12 cellular contexts compared by ENCODE assay signal in genomic region chr10:91103384-91104184, GRCh38.
DNase-seq lines count a peak whose midpoint lies in the region; ATAC-seq and TF ChIP-seq lines count a peak whose summit lies in the region.
"Had no signal": no experiment of that assay in that cellular context is flagged by ENCODE, and none has a peak within 500 bp of the region (broad histone marks: within the 10 kb centered on the region; RNA-seq: fewer than 3 reads in every experiment).

No MANE protein-coding gene starts in this region.

- peaks cover under 1% of the 10 kb centered on the region for H3K36me3 Mint-ChIP-seq in WTC11
- H3K36me3 Mint-ChIP-seq in activated T-helper 2 cell treated with anti-CD3 and anti-CD28 coated beads, Interferon-gamma antibody, Interleukin-2, Interleukin-4, amounts not matched to agents 10 μg/mL and 5 μg/mL and 100 μg/mL, durations not matched to agents 14 hours and 24 hours and 36 hours (ENCODE audit: low read depth) = no peaks in the 10 kb centered on the region

- H3K4me3 ChIP-seq in right cardiac atrium (ENCODE audit: low read length) = no peak overlapping the region
- H3K4me3 ChIP-seq in left ventricle myocardium inferior = no peak overlapping the region
- no peak overlapping the region for H3K4me3 ChIP-seq in HAP-1
- H3K4me3 ChIP-seq: heart left ventricle, upper lobe of left lung had no signal

- H3K9me3 Mint-ChIP-seq in WTC11 = peaks cover 31% of the 10 kb centered on the region
- H3K9me3 Mint-ChIP-seq in activated T-helper 2 cell treated with anti-CD3 and anti-CD28 coated beads, Interferon-gamma antibody, Interleukin-2, Interleukin-4, amounts not matched to agents 10 μg/mL and 5 μg/mL and 100 μg/mL, durations not matched to agents 14 hours and 24 hours and 36 hours = peaks cover 5% of the 10 kb centered on the region

- H3K27ac ChIP-seq in right cardiac atrium (ENCODE audit: low read length) (no peak overlapping the region), left ventricle myocardium inferior (replicated peaks) (no peak overlapping the region)
- H3K27ac ChIP-seq: heart left ventricle, upper lobe of left lung had no signal

- H3K27me3 Mint-ChIP-seq in WTC11 (ENCODE audit: low read depth) = no peaks in the 10 kb centered on the region; the same call in 1 of the 2 replicates
- peaks cover 4% of the 10 kb centered on the region for H3K27me3 Mint-ChIP-seq in activated T-helper 2 cell treated with anti-CD3 and anti-CD28 coated beads, Interferon-gamma antibody, Interleukin-2, Interleukin-4, amounts not matched to agents 10 μg/mL and 5 μg/mL and 100 μg/mL, durations not matched to agents 14 hours and 24 hours and 36 hours (ENCODE audit: low read depth)

- intact Hi-C loops in right cardiac atrium (cut with DNase I) = no loop called here
- intact Hi-C loops in left ventricle myocardium inferior (cut with micrococcal nuclease) = no loop called here
- intact Hi-C loops in activated T-helper 2 cell treated with anti-CD3 and anti-CD28 coated beads, Interferon-gamma antibody, Interleukin-2, Interleukin-4, amounts not matched to agents 10 μg/mL and 5 μg/mL and 100 μg/mL, durations not matched to agents 14 hours and 24 hours and 36 hours (cut with micrococcal nuclease) = no loop called here

- H3K4me1 ChIP-seq in right cardiac atrium (ENCODE audit: control insufficient read depth, insufficient read depth, low read length) = no peaks in the 10 kb centered on the region
- peaks cover 14% of the 10 kb centered on the region for H3K4me1 ChIP-seq in left ventricle myocardium inferior
- no peaks in the 10 kb centered on the region for H3K4me1 ChIP-seq in HAP-1
- H3K4me1 ChIP-seq: upper lobe of left lung had no signal

- TF ChIP-seq CTCF in left ventricle myocardium inferior (IDR thresholded peaks at IDR 0.05; ENCODE audit: borderline replicate concordance) = no peak
- TF ChIP-seq CTCF in WTC11 (IDR thresholded peaks at IDR 0.05) = no peak

- peaks cover 7% of the 10 kb centered on the region; the same call in 1 of the 2 replicates for H3K4me1 Mint-ChIP-seq in WTC11
- no peaks in the 10 kb centered on the region for H3K4me1 Mint-ChIP-seq in activated T-helper 2 cell treated with anti-CD3 and anti-CD28 coated beads, Interferon-gamma antibody, Interleukin-2, Interleukin-4, amounts not matched to agents 10 μg/mL and 5 μg/mL and 100 μg/mL, durations not matched to agents 14 hours and 24 hours and 36 hours (ENCODE audit: low read depth)

- H3K9me3 ChIP-seq in right cardiac atrium (ENCODE audit: control insufficient read depth, low read length) = no peaks in the 10 kb centered on the region
- H3K9me3 ChIP-seq in left ventricle myocardium inferior (replicated peaks) = peaks cover 6% of the 10 kb centered on the region
- H3K9me3 ChIP-seq in HAP-1 = peaks cover 6% of the 10 kb centered on the region; the same call in 1 of the 2 replicates
- H3K9me3 ChIP-seq: upper lobe of left lung had no signal

- no peak for DNase-seq in right cardiac atrium
- no peak for DNase-seq in left ventricle myocardium inferior
- DNase-seq in WTC11 (ENCODE audit: low spot score) = no peak
- DNase-seq in HK-2 (ENCODE audit: unreplicated experiment) = no peak
- DNase-seq in HAP-1 (ENCODE audit: low spot score in 2 of 2) = no peak
- no peak for DNase-seq in activated T-helper 2 cell treated with anti-CD3 and anti-CD28 coated beads, Interferon-gamma antibody, Interleukin-2, Interleukin-4, amounts not matched to agents 10 μg/mL and 5 μg/mL and 100 μg/mL, durations not matched to agents 14 hours and 24 hours and 36 hours (ENCODE audit: low spot score)
- DNase-seq in GF-D8 (lab: John Stamatoyannopoulos, UW) = no peak
- DNase-seq: activated T-cell treated with anti-CD3 and anti-CD28 coated beads, Interleukin-2, amount 50 U/mL, for 1 hour; stimulated activated CD4-positive, alpha-beta T cell treated with anti-CD3 and anti-CD28 coated beads, Interleukin-4, amount 100 ng/mL, for 24 hours had no signal

- no peaks in the 10 kb centered on the region for H3K36me3 ChIP-seq in left ventricle myocardium inferior
- no peaks in the 10 kb centered on the region for H3K36me3 ChIP-seq in HAP-1 (replicated peaks)
- H3K36me3 ChIP-seq: heart left ventricle, upper lobe of left lung had no signal

- H3K27me3 ChIP-seq in right cardiac atrium (ENCODE audit: control insufficient read depth, insufficient read depth) (no peaks in the 10 kb centered on the region), left ventricle myocardium inferior (ENCODE audit: low read depth) (no peaks in the 10 kb centered on the region), HAP-1 (ENCODE audit: low read depth) (no peaks in the 10 kb centered on the region)
- H3K27me3 ChIP-seq: heart left ventricle, upper lobe of left lung had no signal

- in situ Hi-C loops in HAP-1 (cut with MboI; ENCODE audit: low sequenced_read_pairs) = no loop called here

- POLR2A ChIA-PET in WTC11 (lab: Charles Lee) = no interaction called here

- no peak overlapping the region for H3K4me3 Mint-ChIP-seq in WTC11
- no peak overlapping the region for H3K4me3 Mint-ChIP-seq in activated T-helper 2 cell treated with anti-CD3 and anti-CD28 coated beads, Interferon-gamma antibody, Interleukin-2, Interleukin-4, amounts not matched to agents 10 μg/mL and 5 μg/mL and 100 μg/mL, durations not matched to agents 14 hours and 24 hours and 36 hours (ENCODE audit: low read depth)

- ATAC-seq in right cardiac atrium (peak; percentile 40 to 83), HG03103 (IDR thresholded peaks at IDR 0.05; ENCODE audit: low read depth, unreplicated experiment) (peak; percentile 72), WTC11 (peak; percentile 47)

- no peak overlapping the region for H3K27ac Mint-ChIP-seq in WTC11
- H3K27ac Mint-ChIP-seq in activated T-helper 2 cell treated with anti-CD3 and anti-CD28 coated beads, Interferon-gamma antibody, Interleukin-2, Interleukin-4, amounts not matched to agents 10 μg/mL and 5 μg/mL and 100 μg/mL, durations not matched to agents 14 hours and 24 hours and 36 hours = no peak overlapping the region

- WGBS in right cardiac atrium = 41% methylated on average over 5 of the region's 5 CpGs

- CTCF ChIA-PET in WTC11 (lab: Charles Lee) = no interaction called here

TF ChIP-seq in WTC11, 78 proteins besides CTCF, POLR2A, EP300 and RAD21:
- TF ChIP-seq, protein P1, sequence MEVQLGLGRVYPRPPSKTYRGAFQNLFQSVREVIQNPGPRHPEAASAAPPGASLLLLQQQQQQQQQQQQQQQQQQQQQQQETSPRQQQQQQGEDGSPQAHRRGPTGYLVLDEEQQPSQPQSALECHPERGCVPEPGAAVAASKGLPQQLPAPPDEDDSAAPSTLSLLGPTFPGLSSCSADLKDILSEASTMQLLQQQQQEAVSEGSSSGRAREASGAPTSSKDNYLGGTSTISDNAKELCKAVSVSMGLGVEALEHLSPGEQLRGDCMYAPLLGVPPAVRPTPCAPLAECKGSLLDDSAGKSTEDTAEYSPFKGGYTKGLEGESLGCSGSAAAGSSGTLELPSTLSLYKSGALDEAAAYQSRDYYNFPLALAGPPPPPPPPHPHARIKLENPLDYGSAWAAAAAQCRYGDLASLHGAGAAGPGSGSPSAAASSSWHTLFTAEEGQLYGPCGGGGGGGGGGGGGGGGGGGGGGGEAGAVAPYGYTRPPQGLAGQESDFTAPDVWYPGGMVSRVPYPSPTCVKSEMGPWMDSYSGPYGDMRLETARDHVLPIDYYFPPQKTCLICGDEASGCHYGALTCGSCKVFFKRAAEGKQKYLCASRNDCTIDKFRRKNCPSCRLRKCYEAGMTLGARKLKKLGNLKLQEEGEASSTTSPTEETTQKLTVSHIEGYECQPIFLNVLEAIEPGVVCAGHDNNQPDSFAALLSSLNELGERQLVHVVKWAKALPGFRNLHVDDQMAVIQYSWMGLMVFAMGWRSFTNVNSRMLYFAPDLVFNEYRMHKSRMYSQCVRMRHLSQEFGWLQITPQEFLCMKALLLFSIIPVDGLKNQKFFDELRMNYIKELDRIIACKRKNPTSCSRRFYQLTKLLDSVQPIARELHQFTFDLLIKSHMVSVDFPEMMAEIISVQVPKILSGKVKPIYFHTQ (CRISPR knock-in tag; IDR thresholded peaks at IDR 0.05) = no peak
- TF ChIP-seq, protein P2, sequence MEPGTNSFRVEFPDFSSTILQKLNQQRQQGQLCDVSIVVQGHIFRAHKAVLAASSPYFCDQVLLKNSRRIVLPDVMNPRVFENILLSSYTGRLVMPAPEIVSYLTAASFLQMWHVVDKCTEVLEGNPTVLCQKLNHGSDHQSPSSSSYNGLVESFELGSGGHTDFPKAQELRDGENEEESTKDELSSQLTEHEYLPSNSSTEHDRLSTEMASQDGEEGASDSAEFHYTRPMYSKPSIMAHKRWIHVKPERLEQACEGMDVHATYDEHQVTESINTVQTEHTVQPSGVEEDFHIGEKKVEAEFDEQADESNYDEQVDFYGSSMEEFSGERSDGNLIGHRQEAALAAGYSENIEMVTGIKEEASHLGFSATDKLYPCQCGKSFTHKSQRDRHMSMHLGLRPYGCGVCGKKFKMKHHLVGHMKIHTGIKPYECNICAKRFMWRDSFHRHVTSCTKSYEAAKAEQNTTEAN (CRISPR knock-in tag; IDR thresholded peaks at IDR 0.05) = no peak
- no peak for TF ChIP-seq OVOL2 (CRISPR knock-in tag; IDR thresholded peaks at IDR 0.05; ENCODE audit: borderline replicate concordance)
